ENCODE assay signal across 8 cellular contexts in genomic region chr4:123398803-123399637, GRCh38. TPM values are rescaled to one million over a fixed set of nuclear protein-coding genes. Genes with fewer than 3 reads are reported as not detected.
DNase-seq lines count a peak whose midpoint lies in the region; ATAC-seq and TF ChIP-seq lines count a peak whose summit lies in the region.

No MANE protein-coding gene starts in this region.

- peaks cover 7% of the 10 kb centered on the region for H3K36me3 ChIP-seq in iPS DF 6.9 (ENCODE audit: control insufficient read depth, insufficient read depth, low read length)
- peaks cover 0 to 16% of the 10 kb centered on the region in 2 donors for H3K36me3 ChIP-seq in gastrocnemius medialis

- WGBS in iPS DF 6.9 (ENCODE audit: insufficient coverage, insufficient read length): no CpG with 5 or more reads among the region's 45 CpGs

- peaks cover 34% of the 10 kb centered on the region for H3K36me3 Mint-ChIP-seq in T-helper 2 cell treated with Interferon-gamma antibody and Interleukin-4, amounts not matched to agents 5 μg/mL and 100 μg/mL, for 36 hours (ENCODE audit: low read depth)

- H3K27ac ChIP-seq in iPS DF 6.9 (ENCODE audit: low read length): no peak overlapping the region
- peak overlapping the region; percentile 91 to 98 (median 96) for H3K27ac ChIP-seq in gastrocnemius medialis

- peak overlapping the region; percentile 92 for H3K27ac Mint-ChIP-seq in T-helper 2 cell treated with Interferon-gamma antibody and Interleukin-4, amounts not matched to agents 5 μg/mL and 100 μg/mL, for 36 hours

- no peaks in the 10 kb centered on the region for H3K9me3 ChIP-seq in iPS DF 6.9 (ENCODE audit: control insufficient read depth, insufficient read depth, low read length)
- no peaks in the 10 kb centered on the region for H3K9me3 ChIP-seq in gastrocnemius medialis

- peak in 1 of 2 donors; percentile 6 for TF ChIP-seq POLR2A in gastrocnemius medialis (IDR thresholded peaks at IDR 0.05)

- no peaks in the 10 kb centered on the region for H3K4me1 ChIP-seq in iPS DF 6.9 (ENCODE audit: control insufficient read depth, insufficient read depth, low read length)
- peaks cover 28 to 35% of the 10 kb centered on the region in 2 donors for H3K4me1 ChIP-seq in gastrocnemius medialis

- TF ChIP-seq CTCF in gastrocnemius medialis (IDR thresholded peaks at IDR 0.05 in 4 of 5, conservative IDR thresholded peaks at IDR 0.05 in 1 of 5): no peak

- intact Hi-C loops in gastrocnemius medialis (cut with DNase I; ENCODE audit: low total_unique reads): loop anchor here (2.0 to 10.0 kb wide), 7 partner anchors 98 to 713 kb away; no protein-coding TSS in a partner anchor

- H3K4me1 Mint-ChIP-seq in T-helper 2 cell treated with Interferon-gamma antibody and Interleukin-4, amounts not matched to agents 5 μg/mL and 100 μg/mL, for 36 hours (ENCODE audit: low read depth): peaks cover 35% of the 10 kb centered on the region

- in situ Hi-C loops in gastrocnemius medialis (cut with MboI; ENCODE audit: low sequenced_read_pairs in 4 of 4): loop anchor here (10.0 to 25.0 kb wide), 4 partner anchors 266 to 863 kb away; no protein-coding TSS in a partner anchor

- H3K4me3 ChIP-seq in iPS DF 6.9 (ENCODE audit: low read length) (peak overlapping the region; percentile 54; the same call in 1 of the 2 replicates), gastrocnemius medialis (peak overlapping the region; percentile 82 to 94 (median 88))

- DNase-seq in COLO829 (ENCODE audit: low spot score): peak; percentile 60
- peak; percentile 35 for DNase-seq in HPDE6-E6E7 (ENCODE audit: extremely low spot score)
- DNase-seq in T-helper 2 cell treated with Interferon-gamma antibody and Interleukin-4, amounts not matched to agents 5 μg/mL and 100 μg/mL, for 36 hours (ENCODE audit: low spot score): peak; percentile 72
- peak; percentile 82 for DNase-seq in astrocyte of the hippocampus (ENCODE audit: low read depth, low spot score)
- no peak for DNase-seq in iPS DF 6.9 (ENCODE audit: low read depth, low spot score)
- peak; percentile 40 to 61 for DNase-seq in gastrocnemius medialis
- no peak for DNase-seq in NCI-H187 treated with DMSO at 0.1 percent for 48 hours (lab: John Stamatoyannopoulos, UW)

- H3K27me3 ChIP-seq in iPS DF 6.9 (ENCODE audit: control insufficient read depth, insufficient read depth, low read length) (no peaks in the 10 kb centered on the region), gastrocnemius medialis (no peaks in the 10 kb centered on the region)

- H3K9me3 Mint-ChIP-seq in T-helper 2 cell treated with Interferon-gamma antibody and Interleukin-4, amounts not matched to agents 5 μg/mL and 100 μg/mL, for 36 hours: no peaks in the 10 kb centered on the region

- ATAC-seq in GM19463 (IDR thresholded peaks at IDR 0.05; ENCODE audit: unreplicated experiment) (peak; percentile 34), gastrocnemius medialis (peak; percentile 20 to 27)

- H3K27me3 Mint-ChIP-seq in T-helper 2 cell treated with Interferon-gamma antibody and Interleukin-4, amounts not matched to agents 5 μg/mL and 100 μg/mL, for 36 hours (ENCODE audit: low read depth): peaks cover 12% of the 10 kb centered on the region

- peak overlapping the region; percentile 91 for H3K4me3 Mint-ChIP-seq in T-helper 2 cell treated with Interferon-gamma antibody and Interleukin-4, amounts not matched to agents 5 μg/mL and 100 μg/mL, for 36 hours

RNA-seq across cellular contexts. Expression of gene SPRY1, which starts 2.4 kb away (rescaled TPM):
- total RNA-seq in gastrocnemius medialis: 10 to 100 TPM; 32.8 to 72.2 (median 50.9) TPM

Comparison
In these comparisons a context has a peak if more than half of its experiments do, and no peak if none do; other contexts are left out.
1. DNase-seq: peak in COLO829 (single experiment), HPDE6-E6E7 (single experiment), T-helper 2 cell treated with Interferon-gamma antibody and Interleukin-4, amounts not matched to agents 5 μg/mL and 100 μg/mL, for 36 hours (single experiment), astrocyte of the hippocampus (single experiment) and gastrocnemius medialis (2 of 2); none in iPS DF 6.9 (single experiment) and NCI-H187 treated with DMSO at 0.1 percent for 48 hours (single experiment).